22 cellular contexts compared by ENCODE assay signal in genomic region chr1:212600980-212601379, GRCh38. TPM values are rescaled to one million over a fixed set of nuclear protein-coding genes. Genes with fewer than 3 reads are reported as not detected.
A peak's percentile ranks its signal among the peaks of the same experiment; 100 is the strongest.
DNase-seq lines count a peak whose midpoint lies in the region; ATAC-seq and TF ChIP-seq lines count a peak whose summit lies in the region.
"Had no signal": no experiment of that assay in that cellular context is flagged by ENCODE, and none has a peak within 500 bp of the region (broad histone marks: within the 10 kb centered on the region; RNA-seq: fewer than 3 reads in every experiment).

No MANE protein-coding gene starts in this region.

- H3K9me2 ChIP-seq in hepatocyte (replicated peaks; ENCODE audit: insufficient read depth) = no peaks in the 10 kb centered on the region

- no peak overlapping the region for H3K27ac ChIP-seq in HEK293 (ENCODE audit: extremely low read depth, low read depth, low read length)
- H3K27ac ChIP-seq in hepatocyte = no peak overlapping the region
- H3K27ac ChIP-seq: SJSA1, upper lobe of left lung had no signal

- ATAC-seq in HG03354 (IDR thresholded peaks at IDR 0.05; ENCODE audit: poor library complexity, severe bottlenecking, unreplicated experiment) = no peak

- H4K20me1 ChIP-seq in hepatocyte (ENCODE audit: insufficient read depth, poor library complexity, severe bottlenecking) = no peaks in the 10 kb centered on the region

- H3K9me3 ChIP-seq in HEK293 (ENCODE audit: control insufficient read depth, insufficient read depth, low read depth, low read length) (no peaks in the 10 kb centered on the region), hepatocyte (ENCODE audit: low read depth) (no peaks in the 10 kb centered on the region), Caco-2 (no peaks in the 10 kb centered on the region)
- H3K9me3 ChIP-seq: SJSA1, upper lobe of left lung had no signal

- peaks cover 55% of the 10 kb centered on the region for H3K4me1 Mint-ChIP-seq in activated T-cell treated with anti-CD3 and anti-CD28 coated beads, Interleukin-2, amount 50 U/mL, for 24 hours (ENCODE audit: low read depth)
- H3K4me1 Mint-ChIP-seq in activated T-helper 1 cell treated with anti-CD3 and anti-CD28 coated beads, Interleukin-12 subunit alpha, Interleukin-12 subunit beta, Interleukin-2, Interleukin-4 antibody, amounts not matched to agents 30 ng/mL and 10 ng/mL and 1 ng/mL, durations not matched to agents 14 hours and 24 hours and 36 hours (ENCODE audit: low read depth) = peaks cover 41% of the 10 kb centered on the region
- H3K4me1 Mint-ChIP-seq in Caco-2 (ENCODE audit: low read depth, unreplicated experiment) = peaks cover 44% of the 10 kb centered on the region

- H3K36me3 ChIP-seq in HEK293 (ENCODE audit: control insufficient read depth in 2 of 2, insufficient read depth in 1 of 2, low read length in 2 of 2) (no peaks in the 10 kb centered on the region), hepatocyte (replicated peaks; ENCODE audit: insufficient read depth, low read depth) (no peaks in the 10 kb centered on the region), Caco-2 (ENCODE audit: control insufficient read depth, insufficient read depth, low read length) (no peaks in the 10 kb centered on the region)
- H3K36me3 ChIP-seq: SJSA1, upper lobe of left lung had no signal

- CTCF ChIA-PET in HEK293 (lab: Yijun Ruan, JAX) = interaction anchor here (1.4 to 2.5 kb wide), 2 partner anchors 124 kb away, joined by 3 to 10 read pairs; no protein-coding TSS in a partner anchor
- CTCF ChIA-PET in Caco-2 (lab: Charles Lee) = no interaction called here

- no peak overlapping the region for H2AFZ ChIP-seq in hepatocyte

- peak overlapping the region; percentile 15 for H3K4me3 Mint-ChIP-seq in activated T-cell treated with anti-CD3 and anti-CD28 coated beads, Interleukin-2, amount 50 U/mL, for 24 hours
- H3K4me3 Mint-ChIP-seq in activated T-helper 1 cell treated with anti-CD3 and anti-CD28 coated beads, Interleukin-12 subunit alpha, Interleukin-12 subunit beta, Interleukin-2, Interleukin-4 antibody, amounts not matched to agents 30 ng/mL and 10 ng/mL and 1 ng/mL, durations not matched to agents 14 hours and 24 hours and 36 hours = no peak overlapping the region
- H3K4me3 Mint-ChIP-seq in Caco-2 (ENCODE audit: unreplicated experiment) = no peak overlapping the region
- H3K4me3 Mint-ChIP-seq: T-helper 2 cell treated with Interferon-gamma antibody and Interleukin-4, amounts not matched to agents 5 μg/mL and 100 μg/mL, for 36 hours had no signal

- H3K4me1 ChIP-seq in HEK293 (ENCODE audit: control insufficient read depth, insufficient read depth, low read length) = peaks cover 4% of the 10 kb centered on the region
- peaks cover 13% of the 10 kb centered on the region for H3K4me1 ChIP-seq in hepatocyte (ENCODE audit: insufficient read depth)
- peaks cover 29% of the 10 kb centered on the region for H3K4me1 ChIP-seq in Caco-2

- TF ChIP-seq CTCF in HEK293 (tag by site-specific recombination; IDR thresholded peaks at IDR 0.05) (no peak), hepatocyte (IDR thresholded peaks at IDR 0.05; ENCODE audit: poor library complexity) (no peak), Caco-2 (IDR thresholded peaks at IDR 0.05; ENCODE audit: insufficient read depth in 1 of 2, low read depth in 1 of 2, low read length in 1 of 2, severe bottlenecking in 1 of 2, unreplicated experiment in 1 of 2) (no peak)

- no TSS peak for BruUV-seq in Caco-2 (replicated peaks; lab: Mats Ljungman, UMichigan)

- no peak overlapping the region for H3K4me2 ChIP-seq in hepatocyte

- no peaks in the 10 kb centered on the region for H3K9me3 Mint-ChIP-seq in activated T-cell treated with anti-CD3 and anti-CD28 coated beads, Interleukin-2, amount 50 U/mL, for 24 hours
- no peaks in the 10 kb centered on the region for H3K9me3 Mint-ChIP-seq in activated T-helper 1 cell treated with anti-CD3 and anti-CD28 coated beads, Interleukin-12 subunit alpha, Interleukin-12 subunit beta, Interleukin-2, Interleukin-4 antibody, amounts not matched to agents 30 ng/mL and 10 ng/mL and 1 ng/mL, durations not matched to agents 14 hours and 24 hours and 36 hours
- no peaks in the 10 kb centered on the region for H3K9me3 Mint-ChIP-seq in Caco-2 (ENCODE audit: unreplicated experiment)
- H3K9me3 Mint-ChIP-seq: T-helper 2 cell treated with Interferon-gamma antibody and Interleukin-4, amounts not matched to agents 5 μg/mL and 100 μg/mL, for 36 hours had no signal

- H3K27ac Mint-ChIP-seq in activated T-cell treated with anti-CD3 and anti-CD28 coated beads, Interleukin-2, amount 50 U/mL, for 24 hours = peak overlapping the region; percentile 80
- peak overlapping the region; percentile 9 for H3K27ac Mint-ChIP-seq in activated T-helper 1 cell treated with anti-CD3 and anti-CD28 coated beads, Interleukin-12 subunit alpha, Interleukin-12 subunit beta, Interleukin-2, Interleukin-4 antibody, amounts not matched to agents 30 ng/mL and 10 ng/mL and 1 ng/mL, durations not matched to agents 14 hours and 24 hours and 36 hours
- no peak overlapping the region for H3K27ac Mint-ChIP-seq in Caco-2 (ENCODE audit: unreplicated experiment)
- H3K27ac Mint-ChIP-seq: T-helper 2 cell treated with Interferon-gamma antibody and Interleukin-4, amounts not matched to agents 5 μg/mL and 100 μg/mL, for 36 hours had no signal

- WGBS in hepatocyte (ENCODE audit: low lambda C conversion rate, missing lambda C conversion rate) = 85% methylated on average over 2 of the region's 2 CpGs

- H3K27me3 Mint-ChIP-seq in activated T-cell treated with anti-CD3 and anti-CD28 coated beads, Interleukin-2, amount 50 U/mL, for 24 hours = peaks cover 42% of the 10 kb centered on the region
- H3K27me3 Mint-ChIP-seq in activated T-helper 1 cell treated with anti-CD3 and anti-CD28 coated beads, Interleukin-12 subunit alpha, Interleukin-12 subunit beta, Interleukin-2, Interleukin-4 antibody, amounts not matched to agents 30 ng/mL and 10 ng/mL and 1 ng/mL, durations not matched to agents 14 hours and 24 hours and 36 hours (ENCODE audit: insufficient read depth) = peaks cover 33% of the 10 kb centered on the region
- H3K27me3 Mint-ChIP-seq in Caco-2 (ENCODE audit: insufficient read depth, unreplicated experiment) = no peaks in the 10 kb centered on the region

- peaks cover 4% of the 10 kb centered on the region for H3K27me3 ChIP-seq in hepatocyte
- peaks cover 2% of the 10 kb centered on the region; the same call in 1 of the 2 replicates for H3K27me3 ChIP-seq in Caco-2 (replicated peaks; ENCODE audit: control insufficient read depth, insufficient read depth, low read length)
- H3K27me3 ChIP-seq: upper lobe of left lung had no signal

- DNase-seq in activated T-cell treated with anti-CD3 and anti-CD28 coated beads, Interleukin-2, amount 50 U/mL, for 24 hours = no peak
- no peak for DNase-seq in activated T-cell treated with anti-CD3 and anti-CD28 coated beads, Interleukin-2, amount 50 U/mL, for 48 hours
- no peak for DNase-seq in activated T-helper 1 cell treated with anti-CD3 and anti-CD28 coated beads, Interleukin-12 subunit alpha, Interleukin-12 subunit beta, Interleukin-2, Interleukin-4 antibody, amounts not matched to agents 30 ng/mL and 10 ng/mL and 1 ng/mL, durations not matched to agents 14 hours and 24 hours and 36 hours (ENCODE audit: low spot score)
- DNase-seq in foreskin melanocyte (peak; percentile 24), hepatocyte (ENCODE audit: low spot score) (no peak), Caco-2 (no peak)
- DNase-seq: activated CD4-positive, CD25-positive, alpha-beta regulatory T cell treated with anti-CD3 and anti-CD28 coated beads, Interleukin-2, amount 50 U/mL, for 72 hours; amygdala; cerebellar nuclear complex; DMS153; effector memory CD4-positive, alpha-beta T cell; hypothalamus; Karpas-422; NCI-H1105 treated with DMSO at 0.1 percent for 48 hours; NCI-H2107; NCI-H526 treated with DMSO at 0.1 percent for 48 hours; stimulated activated naive CD4-positive, alpha-beta T cell; upper lobe of left lung had no signal

- POLR2A ChIA-PET in HEK293 (lab: Yijun Ruan, JAX) = interaction anchor here (4.9 kb wide), 1 partner anchor 8 kb away, joined by 79 read pairs; the partner anchor contains the start of gene ATF3
- POLR2A ChIA-PET in Caco-2 (lab: Charles Lee) = interaction anchor here (0.5 kb wide), 1 partner anchor 161 kb away, joined by 4 read pairs; no protein-coding TSS in a partner anchor

- H3K79me2 ChIP-seq in hepatocyte = no peaks in the 10 kb centered on the region

- H3K4me3 ChIP-seq in HEK293 (ENCODE audit: low read depth, low read length) (no peak overlapping the region), hepatocyte (no peak overlapping the region), Caco-2 (ENCODE audit: low read depth, low read length) (no peak overlapping the region)
- H3K4me3 ChIP-seq: SJSA1, upper lobe of left lung had no signal

- H3K36me3 Mint-ChIP-seq in activated T-cell treated with anti-CD3 and anti-CD28 coated beads, Interleukin-2, amount 50 U/mL, for 24 hours (ENCODE audit: low read depth) = no peaks in the 10 kb centered on the region
- peaks cover 5% of the 10 kb centered on the region for H3K36me3 Mint-ChIP-seq in activated T-helper 1 cell treated with anti-CD3 and anti-CD28 coated beads, Interleukin-12 subunit alpha, Interleukin-12 subunit beta, Interleukin-2, Interleukin-4 antibody, amounts not matched to agents 30 ng/mL and 10 ng/mL and 1 ng/mL, durations not matched to agents 14 hours and 24 hours and 36 hours (ENCODE audit: low read depth)
- peaks cover 6% of the 10 kb centered on the region for H3K36me3 Mint-ChIP-seq in Caco-2 (ENCODE audit: insufficient read depth, unreplicated experiment)

- intact Hi-C loops in activated T-helper 1 cell treated with anti-CD3 and anti-CD28 coated beads, Interleukin-12 subunit alpha, Interleukin-12 subunit beta, Interleukin-2, Interleukin-4 antibody, amounts not matched to agents 30 ng/mL and 10 ng/mL and 1 ng/mL, durations not matched to agents 14 hours and 24 hours and 36 hours (cut with micrococcal nuclease) = loop anchor here (10.0 kb wide), 1 partner anchor 316 kb away; the partner anchor contains the start of gene PPP2R5A
- intact Hi-C loops in Caco-2 (cut with micrococcal nuclease; ENCODE audit: unreplicated experiment) = loop anchor here (10.0 kb wide), 1 partner anchor 414 kb away; the partner anchor contains the start of gene ANGEL2

TF ChIP-seq in HEK293, 187 proteins besides CTCF, POLR2A, EP300 and RAD21 (continues in another document):
- no peak for TF ChIP-seq GLIS2 (tag by site-specific recombination; IDR thresholded peaks at IDR 0.05)
- TF ChIP-seq ZSCAN23 (tag by site-specific recombination; IDR thresholded peaks at IDR 0.05) = no peak
- peak; percentile 75 for TF ChIP-seq SP7 (tag by site-specific recombination; IDR thresholded peaks at IDR 0.05)
- TF ChIP-seq ZNF530 (tag by site-specific recombination; IDR thresholded peaks at IDR 0.05; ENCODE audit: low read depth) = no peak
- TF ChIP-seq ZNF146 (tag by site-specific recombination; IDR thresholded peaks at IDR 0.05) = no peak
- no peak for TF ChIP-seq ZNF114 (tag by site-specific recombination; IDR thresholded peaks at IDR 0.05)
- TF ChIP-seq ZNF174 (tag by site-specific recombination; IDR thresholded peaks at IDR 0.05) = no peak

RNA-seq across cellular contexts. Expression of gene ATF3, which starts 7.6 kb away (rescaled TPM):
- 23.0 and 23.3 TPM in 2 replicates for total RNA-seq in activated T-helper 1 cell treated with anti-CD3 and anti-CD28 coated beads, Interleukin-12 subunit alpha, Interleukin-12 subunit beta, Interleukin-2, Interleukin-4 antibody, amounts not matched to agents 30 ng/mL and 10 ng/mL and 1 ng/mL, durations not matched to agents 14 hours and 24 hours and 36 hours
- total RNA-seq in hepatocyte (128 TPM in 2 replicates), Caco-2 (2022) (21.8 and 25.8 TPM in 2 replicates)
- 129 and 178 TPM in 2 replicates for polyA plus RNA-seq in hepatocyte
